In genomic region chr9:114616684-114617520, GRCh38 we compare ENCODE assay signal across 10 cellular contexts. TPM values are rescaled to one million over a fixed set of nuclear protein-coding genes. Genes with fewer than 3 reads are reported as not detected.
DNase-seq lines count a peak whose midpoint lies in the region; ATAC-seq lines count a peak whose summit lies in the region.
"Had no signal": no experiment of that assay in that cellular context is flagged by ENCODE, and none has a peak within 500 bp of the region (broad histone marks: within the 10 kb centered on the region; RNA-seq: fewer than 3 reads in every experiment).

No MANE protein-coding gene starts in this region.

- H3K27me3 Mint-ChIP-seq in activated T-helper 2 cell treated with anti-CD3 and anti-CD28 coated beads, Interferon-gamma antibody, Interleukin-2, Interleukin-4, amounts not matched to agents 10 μg/mL and 5 μg/mL and 100 μg/mL, durations not matched to agents 14 hours and 24 hours and 36 hours (ENCODE audit: low read depth) = no peaks in the 10 kb centered on the region

- ATAC-seq in GM19455 (IDR thresholded peaks at IDR 0.05; ENCODE audit: unreplicated experiment) (peak; percentile 75), HG03460 (IDR thresholded peaks at IDR 0.05; ENCODE audit: unreplicated experiment) (peak; percentile 76)

- peak; percentile 78 for DNase-seq in GDM1 (lab: John Stamatoyannopoulos, UW)
- no peak for DNase-seq in activated T-helper 2 cell treated with anti-CD3 and anti-CD28 coated beads, Interferon-gamma antibody, Interleukin-2, Interleukin-4, amounts not matched to agents 10 μg/mL and 5 μg/mL and 100 μg/mL, durations not matched to agents 14 hours and 24 hours and 36 hours (ENCODE audit: low spot score)
- peak; percentile 5 for DNase-seq in midbrain (lab: John Stamatoyannopoulos, UW)
- DNase-seq in RKO (ENCODE audit: low spot score) = no peak
- DNase-seq in islet precursor cell = no peak
- DNase-seq in iPS-NIHi7 (ENCODE audit: extremely low spot score) = no peak

- H3K4me3 Mint-ChIP-seq in activated T-helper 2 cell treated with anti-CD3 and anti-CD28 coated beads, Interferon-gamma antibody, Interleukin-2, Interleukin-4, amounts not matched to agents 10 μg/mL and 5 μg/mL and 100 μg/mL, durations not matched to agents 14 hours and 24 hours and 36 hours (ENCODE audit: low read depth) = no peak overlapping the region

- H3K27ac Mint-ChIP-seq in activated T-helper 2 cell treated with anti-CD3 and anti-CD28 coated beads, Interferon-gamma antibody, Interleukin-2, Interleukin-4, amounts not matched to agents 10 μg/mL and 5 μg/mL and 100 μg/mL, durations not matched to agents 14 hours and 24 hours and 36 hours = peak overlapping the region; percentile 87

- H3K9me3 Mint-ChIP-seq in activated T-helper 2 cell treated with anti-CD3 and anti-CD28 coated beads, Interferon-gamma antibody, Interleukin-2, Interleukin-4, amounts not matched to agents 10 μg/mL and 5 μg/mL and 100 μg/mL, durations not matched to agents 14 hours and 24 hours and 36 hours = no peaks in the 10 kb centered on the region

- intact Hi-C loops in activated T-helper 2 cell treated with anti-CD3 and anti-CD28 coated beads, Interferon-gamma antibody, Interleukin-2, Interleukin-4, amounts not matched to agents 10 μg/mL and 5 μg/mL and 100 μg/mL, durations not matched to agents 14 hours and 24 hours and 36 hours (cut with micrococcal nuclease) = no loop called here

- H3K36me3 Mint-ChIP-seq in activated T-helper 2 cell treated with anti-CD3 and anti-CD28 coated beads, Interferon-gamma antibody, Interleukin-2, Interleukin-4, amounts not matched to agents 10 μg/mL and 5 μg/mL and 100 μg/mL, durations not matched to agents 14 hours and 24 hours and 36 hours (ENCODE audit: low read depth) = peaks cover 54% of the 10 kb centered on the region

- peaks cover 40% of the 10 kb centered on the region for H3K4me1 Mint-ChIP-seq in activated T-helper 2 cell treated with anti-CD3 and anti-CD28 coated beads, Interferon-gamma antibody, Interleukin-2, Interleukin-4, amounts not matched to agents 10 μg/mL and 5 μg/mL and 100 μg/mL, durations not matched to agents 14 hours and 24 hours and 36 hours (ENCODE audit: low read depth)

RNA-seq across cellular contexts. Expression of gene TMEM268, which starts 5.8 kb away (rescaled TPM):
- total RNA-seq in activated T-helper 2 cell treated with anti-CD3 and anti-CD28 coated beads, Interferon-gamma antibody, Interleukin-2, Interleukin-4, amounts not matched to agents 10 μg/mL and 5 μg/mL and 100 μg/mL, durations not matched to agents 14 hours and 24 hours and 36 hours = 17.7 and 19.4 TPM in 2 replicates

RNA-seq across cellular contexts. Expression of gene ATP6V1G1, which starts 29.3 kb away (rescaled TPM):
- 45.2 and 48.1 TPM in 2 replicates for total RNA-seq in activated T-helper 2 cell treated with anti-CD3 and anti-CD28 coated beads, Interferon-gamma antibody, Interleukin-2, Interleukin-4, amounts not matched to agents 10 μg/mL and 5 μg/mL and 100 μg/mL, durations not matched to agents 14 hours and 24 hours and 36 hours

RNA-seq across cellular contexts. Expression of gene TEX53, which starts 40.7 kb away (rescaled TPM):
- total RNA-seq in activated T-helper 2 cell treated with anti-CD3 and anti-CD28 coated beads, Interferon-gamma antibody, Interleukin-2, Interleukin-4, amounts not matched to agents 10 μg/mL and 5 μg/mL and 100 μg/mL, durations not matched to agents 14 hours and 24 hours and 36 hours = not detected in 2 replicates
- total RNA-seq: dermis microvascular lymphatic vessel endothelial cell, HT1080 had no signal

Comparison
In these comparisons a context has a peak if more than half of its experiments do, and no peak if none do; other contexts are left out.
1. DNase-seq: peak in GDM1 (single experiment) and midbrain (single experiment); none in activated T-helper 2 cell treated with anti-CD3 and anti-CD28 coated beads, Interferon-gamma antibody, Interleukin-2, Interleukin-4, amounts not matched to agents 10 μg/mL and 5 μg/mL and 100 μg/mL, durations not matched to agents 14 hours and 24 hours and 36 hours (single experiment), RKO (single experiment), islet precursor cell (single experiment) and iPS-NIHi7 (single experiment).